17 cellular contexts compared by ENCODE assay signal in the genomic region with DNA sequence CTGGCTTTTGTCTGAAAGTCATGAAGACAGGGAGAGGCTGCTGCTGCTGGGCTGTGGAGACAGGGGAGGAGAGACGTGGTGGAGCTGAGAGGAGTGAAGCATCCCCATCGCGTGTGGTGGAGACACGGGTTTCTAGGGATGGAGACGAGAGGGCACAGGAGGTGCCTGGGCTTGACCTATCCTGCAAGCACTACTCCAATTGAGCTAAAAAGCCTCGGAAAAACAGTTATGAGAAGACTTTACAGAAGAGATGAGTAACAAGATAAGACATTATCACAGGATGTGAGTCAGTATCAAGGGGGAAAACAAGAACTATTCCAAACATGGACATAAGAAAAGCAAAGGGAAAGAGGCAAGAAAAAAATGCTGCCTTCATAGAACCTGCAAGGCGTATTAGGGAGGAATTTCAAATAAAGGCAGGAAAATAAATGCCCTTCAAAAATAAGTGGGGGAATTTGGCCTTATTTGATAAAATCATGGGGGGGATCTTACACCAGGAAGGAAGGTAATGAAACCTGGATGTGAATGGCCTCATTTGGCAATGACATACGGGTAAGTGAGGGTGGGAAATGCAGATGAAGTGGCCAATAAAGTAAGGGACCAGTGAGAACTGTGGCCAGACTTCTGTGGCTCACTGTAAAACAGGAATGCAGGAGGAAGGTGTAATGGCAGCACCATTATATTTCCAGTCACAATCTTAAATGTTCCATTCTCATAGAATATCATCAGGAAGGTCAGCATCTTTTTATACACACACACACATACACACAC.
A peak's percentile ranks its signal among the peaks of the same experiment; 100 is the strongest.
DNase-seq lines count a peak whose midpoint lies in the region; ATAC-seq and TF ChIP-seq lines count a peak whose summit lies in the region.
"Had no signal": no experiment of that assay in that cellular context is flagged by ENCODE, and none has a peak within 500 bp of the region (broad histone marks: within the 10 kb centered on the region; RNA-seq: fewer than 3 reads in every experiment).

No MANE protein-coding gene starts in this region.

- no peaks in the 10 kb centered on the region for H3F3A ChIP-seq in smooth muscle cell (ENCODE audit: low read depth)

- no peak for TF ChIP-seq CTCF in fibroblast of pulmonary artery (IDR thresholded peaks at IDR 0.05; ENCODE audit: low read length, missing control alignments)
- TF ChIP-seq CTCF in smooth muscle cell (IDR thresholded peaks at IDR 0.05; ENCODE audit: borderline replicate concordance, insufficient read depth, poor library complexity, severe bottlenecking): no peak

- H3K27ac ChIP-seq in smooth muscle cell (ENCODE audit: low read depth): peak overlapping the region; percentile 24

- 61% methylated on average over 8 of the region's 8 CpGs for WGBS in smooth muscle cell (ENCODE audit: low lambda C conversion rate)

- peaks cover 11% of the 10 kb centered on the region for H3K36me3 ChIP-seq in smooth muscle cell (ENCODE audit: low read depth)

- ATAC-seq in SK-N-SH treated with all-trans-retinoic acid at 6 μM for 48 hours (peak; percentile 88), HG03457 (IDR thresholded peaks at IDR 0.05; ENCODE audit: unreplicated experiment) (no peak), HG03280 (IDR thresholded peaks at IDR 0.05; ENCODE audit: unreplicated experiment) (no peak)
- ATAC-seq: CD8-positive, alpha-beta T cell; GM23338; naive thymus-derived CD8-positive, alpha-beta T cell; T-cell had no signal

- no peaks in the 10 kb centered on the region for H3K4me1 ChIP-seq in smooth muscle cell (ENCODE audit: low read depth)

- no peaks in the 10 kb centered on the region for H4K20me1 ChIP-seq in smooth muscle cell (ENCODE audit: low read depth)

- DNase-seq in GM03348 (ENCODE audit: low spot score) (peak; percentile 13), fibroblast of pulmonary artery (ENCODE audit: low read depth) (peak; percentile 67), smooth muscle cell (lab: John Stamatoyannopoulos, UW; ENCODE audit: unreplicated experiment) (no peak), NOMO-1 treated with DMSO at 0.1 percent for 48 hours (lab: John Stamatoyannopoulos, UW; ENCODE audit: unreplicated experiment) (no peak)
- DNase-seq: activated CD4-positive, alpha-beta T cell treated with anti-CD3 and anti-CD28 coated beads for 1 hour; activated T-cell treated with anti-CD3 and anti-CD28 coated beads for 4 hours; amniotic stem cell; CD8-positive, alpha-beta T cell; effector CD4-positive, alpha-beta T cell; GF-D8; naive thymus-derived CD8-positive, alpha-beta T cell; NCI-H1048; T-cell had no signal

- H3K9me3 ChIP-seq in smooth muscle cell (replicated peaks; ENCODE audit: low read depth): no peaks in the 10 kb centered on the region

- no peak overlapping the region for H3K9ac ChIP-seq in smooth muscle cell (ENCODE audit: low read depth)

- H3K79me2 ChIP-seq in smooth muscle cell (ENCODE audit: low read depth): no peaks in the 10 kb centered on the region

- H3K4me2 ChIP-seq in smooth muscle cell: no peak overlapping the region
- H3K4me2 ChIP-seq: GM23338 had no signal

- no peaks in the 10 kb centered on the region for H3K27me3 ChIP-seq in smooth muscle cell (ENCODE audit: low read depth)

- no peak overlapping the region for H2AFZ ChIP-seq in smooth muscle cell (ENCODE audit: low read depth)
- H2AFZ ChIP-seq: GM23338 had no signal

- H3K4me3 ChIP-seq in fibroblast of pulmonary artery (replicated peaks; ENCODE audit: low read depth, low read length) (no peak overlapping the region), smooth muscle cell (no peak overlapping the region)
- H3K4me3 ChIP-seq: GM23338 had no signal

TF ChIP-seq in SK-N-SH treated with all-trans-retinoic acid at 6 μM for 48 hours, 23 proteins besides CTCF, POLR2A, EP300 and RAD21:
- TF ChIP-seq ZFP30 (CRISPR knock-in tag; IDR thresholded peaks at IDR 0.05) (no peak), CSDC2 (CRISPR knock-in tag; IDR thresholded peaks at IDR 0.05) (0 out of 2 replicates have a peak, but pooled peaks have one; percentile 9), ISL1 (CRISPR knock-in tag; IDR thresholded peaks at IDR 0.05) (peak; percentile 17; the same call in 1 of the 2 replicates)

Comparison
In these comparisons a context has a peak if more than half of its experiments do, and no peak if none do; other contexts are left out.
1. DNase-seq: peak in GM03348 (single experiment) and fibroblast of pulmonary artery (single experiment); none in smooth muscle cell (single experiment) and NOMO-1 treated with DMSO at 0.1 percent for 48 hours (single experiment).